In the genomic region with DNA sequence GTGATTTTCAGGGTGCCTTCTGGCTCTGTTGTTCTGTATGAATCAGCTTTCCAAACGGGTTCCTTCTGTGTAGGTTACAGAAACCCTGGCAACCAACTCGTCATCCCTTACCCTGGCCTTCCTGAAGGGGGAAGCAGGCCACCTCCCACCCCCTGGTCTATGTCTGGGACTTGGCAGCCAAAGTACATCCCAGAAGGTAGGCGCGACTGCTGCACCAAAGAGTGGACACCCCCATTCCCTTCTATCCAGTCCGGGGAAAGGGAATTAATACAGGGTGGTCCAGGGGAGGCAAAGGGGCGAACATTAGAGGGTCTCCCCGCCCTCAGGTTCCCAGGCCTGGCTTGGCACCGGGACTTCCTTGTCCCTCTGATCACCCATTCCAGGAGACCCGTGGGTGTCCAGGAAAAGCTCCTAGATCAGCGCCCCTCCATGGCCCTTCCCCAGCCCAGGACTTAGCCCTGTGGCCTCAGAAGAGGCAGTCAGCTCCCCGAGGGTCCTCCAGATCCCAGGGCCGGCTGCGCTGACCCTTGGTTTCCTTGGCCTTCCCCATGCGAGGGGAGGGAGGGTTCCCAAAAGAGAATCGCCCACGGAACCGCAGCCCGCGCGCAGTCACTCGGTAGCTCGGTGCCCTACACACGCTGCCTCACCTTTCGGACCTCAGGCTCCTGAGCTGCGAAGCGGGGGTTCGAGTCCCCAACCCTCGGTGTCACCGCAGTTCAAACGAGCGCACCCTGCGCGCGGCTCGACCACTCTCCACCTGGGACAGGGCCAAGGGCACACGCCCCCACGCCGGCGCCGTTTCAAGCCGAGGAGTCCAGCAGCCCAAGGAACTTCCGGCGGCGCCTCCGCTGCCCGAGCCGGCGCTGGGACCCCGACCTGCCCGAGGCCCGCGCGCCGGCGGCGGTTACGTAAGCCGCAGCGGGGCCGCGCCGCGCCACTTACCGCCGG, we compare ENCODE assay signal across 7 cellular contexts. TPM values are rescaled to one million over a fixed set of nuclear protein-coding genes. Genes with fewer than 3 reads are reported as not detected.
DNase-seq lines count a peak whose midpoint lies in the region; ATAC-seq, FAIRE-seq and TF ChIP-seq lines count a peak whose summit lies in the region.

A gene with protein sequence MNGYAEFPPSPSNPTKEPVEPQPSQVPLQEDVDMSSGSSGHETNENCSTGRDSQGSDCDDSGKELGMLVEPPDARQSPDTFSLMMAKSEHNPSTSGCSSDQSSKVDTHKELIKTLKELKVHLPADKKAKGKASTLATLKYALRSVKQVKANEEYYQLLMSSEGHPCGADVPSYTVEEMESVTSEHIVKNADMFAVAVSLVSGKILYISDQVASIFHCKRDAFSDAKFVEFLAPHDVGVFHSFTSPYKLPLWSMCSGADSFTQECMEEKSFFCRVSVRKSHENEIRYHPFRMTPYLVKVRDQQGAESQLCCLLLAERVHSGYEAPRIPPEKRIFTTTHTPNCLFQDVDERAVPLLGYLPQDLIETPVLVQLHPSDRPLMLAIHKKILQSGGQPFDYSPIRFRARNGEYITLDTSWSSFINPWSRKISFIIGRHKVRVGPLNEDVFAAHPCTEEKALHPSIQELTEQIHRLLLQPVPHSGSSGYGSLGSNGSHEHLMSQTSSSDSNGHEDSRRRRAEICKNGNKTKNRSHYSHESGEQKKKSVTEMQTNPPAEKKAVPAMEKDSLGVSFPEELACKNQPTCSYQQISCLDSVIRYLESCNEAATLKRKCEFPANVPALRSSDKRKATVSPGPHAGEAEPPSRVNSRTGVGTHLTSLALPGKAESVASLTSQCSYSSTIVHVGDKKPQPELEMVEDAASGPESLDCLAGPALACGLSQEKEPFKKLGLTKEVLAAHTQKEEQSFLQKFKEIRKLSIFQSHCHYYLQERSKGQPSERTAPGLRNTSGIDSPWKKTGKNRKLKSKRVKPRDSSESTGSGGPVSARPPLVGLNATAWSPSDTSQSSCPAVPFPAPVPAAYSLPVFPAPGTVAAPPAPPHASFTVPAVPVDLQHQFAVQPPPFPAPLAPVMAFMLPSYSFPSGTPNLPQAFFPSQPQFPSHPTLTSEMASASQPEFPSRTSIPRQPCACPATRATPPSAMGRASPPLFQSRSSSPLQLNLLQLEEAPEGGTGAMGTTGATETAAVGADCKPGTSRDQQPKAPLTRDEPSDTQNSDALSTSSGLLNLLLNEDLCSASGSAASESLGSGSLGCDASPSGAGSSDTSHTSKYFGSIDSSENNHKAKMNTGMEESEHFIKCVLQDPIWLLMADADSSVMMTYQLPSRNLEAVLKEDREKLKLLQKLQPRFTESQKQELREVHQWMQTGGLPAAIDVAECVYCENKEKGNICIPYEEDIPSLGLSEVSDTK (N-terminal part only) (minus strand): TSS at position 909 of the 948 bp plus-strand sequence. CDS start 10,674 bp downstream, outside the sequence.

- H4K5ac ChIP-seq in IMR-90 (ENCODE audit: low read depth, low read length): no peak within 1 kb of the TSS

- H3K4me1 ChIP-seq in IMR-90 (ENCODE audit: control insufficient read depth, insufficient read depth, low read length): peaks cover 23% of the 10 kb centered on the region
- H3K4me1 ChIP-seq in keratinocyte (ENCODE audit: control insufficient read depth, extremely low read depth, insufficient read depth, low read length): peaks cover 54% of the 10 kb centered on the region
- peaks cover 24% of the 10 kb centered on the region for H3K4me1 ChIP-seq in smooth muscle cell (ENCODE audit: low read depth)

- H3K14ac ChIP-seq in IMR-90 (replicated peaks; ENCODE audit: low read depth, low read length): peak within 1 kb of the TSS; percentile 42; the same call in 1 of the 2 replicates

- H2BK120ac ChIP-seq in IMR-90 (ENCODE audit: low read depth, low read length): peak within 1 kb of the TSS; percentile 22; the same call in 1 of the 2 replicates

- no peaks in the 10 kb centered on the region for H3K36me3 ChIP-seq in IMR-90 (ENCODE audit: control insufficient read depth, insufficient read depth, low read length)
- peaks cover 0 to 5% of the 10 kb centered on the region in 2 experiments for H3K36me3 ChIP-seq in keratinocyte (ENCODE audit: control insufficient read depth in 2 of 2, extremely low read depth in 1 of 2, insufficient read depth in 2 of 2, low read length in 2 of 2)
- no peaks in the 10 kb centered on the region for H3K36me3 ChIP-seq in smooth muscle cell (ENCODE audit: low read depth)

- H3K27ac ChIP-seq in IMR-90 (ENCODE audit: insufficient read depth, low read length) (peak within 1 kb of the TSS; percentile 40), keratinocyte (ENCODE audit: control insufficient read depth, insufficient read depth, low read length) (peak within 1 kb of the TSS; percentile 98), smooth muscle cell (ENCODE audit: low read depth) (peak within 1 kb of the TSS; percentile 96)

- peak within 1 kb of the TSS; percentile 79 for H3K4ac ChIP-seq in IMR-90 (ENCODE audit: low read depth, low read length)

- H3K9me3 ChIP-seq in IMR-90 (ENCODE audit: control insufficient read depth, insufficient read depth, low read length) (no peaks in the 10 kb centered on the region), keratinocyte (ENCODE audit: control insufficient read depth, low read depth, low read length) (no peaks in the 10 kb centered on the region), smooth muscle cell (replicated peaks; ENCODE audit: low read depth) (no peaks in the 10 kb centered on the region)

- H3K79me1 ChIP-seq in IMR-90 (ENCODE audit: low read depth in 1 of 2, low read length in 2 of 2): peaks cover 20 to 48% of the 10 kb centered on the region in 2 experiments

- H4K20me1 ChIP-seq in IMR-90 (ENCODE audit: insufficient read depth, low read length) (no peaks in the 10 kb centered on the region; the same call in 1 of the 2 replicates), keratinocyte (ENCODE audit: control insufficient read depth, extremely low read depth, insufficient read depth, low read length) (no peaks in the 10 kb centered on the region), smooth muscle cell (ENCODE audit: low read depth) (peaks cover 20% of the 10 kb centered on the region)

- H3K27me3 ChIP-seq in IMR-90 (ENCODE audit: control insufficient read depth, insufficient read depth, low read length): no peaks in the 10 kb centered on the region
- H3K27me3 ChIP-seq in keratinocyte (ENCODE audit: control insufficient read depth, extremely low read depth, insufficient read depth, low read length): no peaks in the 10 kb centered on the region
- peaks cover under 1% of the 10 kb centered on the region for H3K27me3 ChIP-seq in smooth muscle cell (ENCODE audit: low read depth)

- ATAC-seq in GM21526 (IDR thresholded peaks at IDR 0.05; ENCODE audit: low FRiP score, unreplicated experiment) (peak; percentile 21), IMR-90 (ENCODE audit: low read depth) (peak; percentile 52)

- intact Hi-C loops in IMR-90 (cut with micrococcal nuclease): loop anchor here (1.0 to 10.0 kb wide), 3 partner anchors 32 to 613 kb away; a partner anchor contains a TSS
- intact Hi-C loops in T-helper 2 cell treated with Interferon-gamma antibody and Interleukin-4, amounts not matched to agents 100 ng/mL and 5 ng/mL, for 36 hours (cut with micrococcal nuclease): loop anchor here (1.0 to 5.0 kb wide), 8 partner anchors 32 to 1114 kb away; a partner anchor contains a TSS

- H3K23ac ChIP-seq in IMR-90 (ENCODE audit: low read depth, low read length): peak within 1 kb of the TSS; percentile 53

- H3K79me2 ChIP-seq in keratinocyte (ENCODE audit: control insufficient read depth, insufficient read depth, low read length): peaks cover 17% of the 10 kb centered on the region
- peaks cover 25% of the 10 kb centered on the region for H3K79me2 ChIP-seq in smooth muscle cell (ENCODE audit: low read depth)

- H3K56ac ChIP-seq in IMR-90 (ENCODE audit: extremely low read depth, insufficient read depth, low read length): no peak within 1 kb of the TSS

- H4K8ac ChIP-seq in IMR-90 (ENCODE audit: low read depth in 2 of 2, low read length in 2 of 2): peak within 1 kb of the TSS in 1 of 2 experiments; percentile 66; a peak in 2 of 4 replicates

- FAIRE-seq in keratinocyte (lab: Jason Lieb, UNC): peak; percentile 71

- H2BK5ac ChIP-seq in IMR-90 (ENCODE audit: low read depth, low read length, poor library complexity, severe bottlenecking): peak within 1 kb of the TSS; percentile 39

- CTCF ChIA-PET in IMR-90 (lab: Yijun Ruan, JAX): interaction anchor here (0.6 kb wide), 1 partner anchor 225 kb away, joined by 3 read pairs; no protein-coding TSS in a partner anchor

- DNase-seq in GM04503 (ENCODE audit: low read depth) (peak; percentile 83), IMR-90 (peak; percentile 90), keratinocyte (ENCODE audit: low read depth, low spot score) (no peak), smooth muscle cell (lab: John Stamatoyannopoulos, UW; ENCODE audit: unreplicated experiment) (peak; percentile 30)
- DNase-seq in central memory CD4-positive, alpha-beta T cell: peak; percentile 31

- H2AK5ac ChIP-seq in IMR-90 (ENCODE audit: low read depth, low read length): no peak within 1 kb of the TSS; the same call in 1 of the 2 replicates

- peak within 1 kb of the TSS; percentile 76 for H3K9ac ChIP-seq in IMR-90 (ENCODE audit: low read depth, low read length)
- H3K9ac ChIP-seq in keratinocyte (ENCODE audit: control insufficient read depth, extremely low read depth, insufficient read depth, low read length): peak within 1 kb of the TSS; percentile 98
- H3K9ac ChIP-seq in smooth muscle cell (ENCODE audit: low read depth): peak within 1 kb of the TSS; percentile 99

- H2AK9ac ChIP-seq in IMR-90 (replicated peaks; ENCODE audit: low read depth, low read length, poor library complexity): peak within 1 kb of the TSS; percentile 88

- H2BK15ac ChIP-seq in IMR-90 (ENCODE audit: low read depth, low read length): 0 out of 3 replicates have a peak within 1 kb of the TSS, but pooled peaks have one; percentile 7

- dilution Hi-C loops in IMR-90 (cut with HindIII; ENCODE audit: low sequenced_read_pairs, unreplicated experiment): no loop called here
- dilution Hi-C loops in keratinocyte (cut with MboI; ENCODE audit: extremely low pct_ligation_motif_present, low sequenced_read_pairs): no loop called here

- H3K9me1 ChIP-seq in IMR-90 (ENCODE audit: insufficient read depth, low read length): peaks cover 14% of the 10 kb centered on the region
- no peaks in the 10 kb centered on the region for H3K9me1 ChIP-seq in keratinocyte (ENCODE audit: control insufficient read depth, extremely low read depth, insufficient read depth, low read length)

- 2% methylated on average over 37 of the region's 65 CpGs; no CpG with 5 or more reads in 1 of the 2 experiments for WGBS in IMR-90 (ENCODE audit: extremely low coverage in 2 of 2, insufficient read length in 1 of 2), 2 experiments
- 9% methylated on average over 52 of the region's 65 CpGs for WGBS in smooth muscle cell (ENCODE audit: low lambda C conversion rate)

- in situ Hi-C loops in IMR-90 (cut with MboI; ENCODE audit: low sequenced_read_pairs): no loop called here

- POLR2A ChIA-PET in IMR-90 (lab: Charles Lee; ENCODE audit: unreplicated experiment): interaction anchor here (0.5 kb wide), 1 partner anchor 50 kb away, joined by 3 read pairs; no protein-coding TSS in a partner anchor

- H3K18ac ChIP-seq in IMR-90 (ENCODE audit: low read depth, low read length): no peak within 1 kb of the TSS; the same call in 1 of the 2 replicates

- TF ChIP-seq CTCF in IMR-90 (conservative IDR thresholded peaks at IDR 0.05; ENCODE audit: low read depth, low read length): no peak; the same call in 1 of the 2 replicates
- peak; percentile 7 to 36 (median 34) for TF ChIP-seq CTCF in keratinocyte (optimal IDR thresholded peaks at IDR 0.05 in 1 of 3, IDR thresholded peaks at IDR 0.05 in 1 of 3, conservative IDR thresholded peaks at IDR 0.05 in 1 of 3; ENCODE audit: extremely low read depth in 1 of 3, insufficient read depth in 2 of 3, low read length in 3 of 3)
- no peak for TF ChIP-seq CTCF in smooth muscle cell (IDR thresholded peaks at IDR 0.05; ENCODE audit: borderline replicate concordance, insufficient read depth, poor library complexity, severe bottlenecking)

- BruUV-seq in IMR-90 (replicated peaks; lab: Mats Ljungman, UMichigan): no TSS peak

- H4K91ac ChIP-seq in IMR-90 (ENCODE audit: insufficient read depth, low read depth, low read length): peak within 1 kb of the TSS; percentile 11; the same call in 1 of the 2 replicates

- H3K4me3 ChIP-seq in IMR-90 (ENCODE audit: insufficient read depth, low read depth, low read length): peak within 1 kb of the TSS; percentile 69
- peak within 1 kb of the TSS; percentile 65 to 80 (median 74) for H3K4me3 ChIP-seq in keratinocyte (ENCODE audit: control insufficient read depth in 2 of 3, extremely low read depth in 1 of 3, insufficient read depth in 2 of 3, low read depth in 1 of 3, low read length in 3 of 3)
- peak within 1 kb of the TSS; percentile 83 for H3K4me3 ChIP-seq in smooth muscle cell

- H3K4me2 ChIP-seq in IMR-90 (ENCODE audit: low read depth, low read length) (peak within 1 kb of the TSS; percentile 81), keratinocyte (ENCODE audit: control insufficient read depth, extremely low read depth, insufficient read depth, low read depth, low read length) (peak within 1 kb of the TSS; percentile 90), smooth muscle cell (peak within 1 kb of the TSS; percentile 93)

- TF ChIP-seq RAD21 in IMR-90 (IDR thresholded peaks at IDR 0.05; ENCODE audit: low read length): peak; percentile 9; the same call in 1 of the 2 replicates

- H2AFZ ChIP-seq in IMR-90 (replicated peaks; ENCODE audit: low read length, poor library complexity) (peak within 1 kb of the TSS; percentile 92), keratinocyte (ENCODE audit: control insufficient read depth, low read length) (no peak within 1 kb of the TSS), smooth muscle cell (ENCODE audit: low read depth) (peak within 1 kb of the TSS; percentile 85)

- H3F3A ChIP-seq in smooth muscle cell (ENCODE audit: low read depth): peaks cover 9% of the 10 kb centered on the region

- H2BK20ac ChIP-seq in IMR-90 (ENCODE audit: low read depth, low read length): no peak within 1 kb of the TSS

- peak; percentile 90 for TF ChIP-seq POLR2A in IMR-90 (IDR thresholded peaks at IDR 0.05; ENCODE audit: low read depth, low read length)

RNA-seq across cellular contexts. Expression of the gene that starts here (rescaled TPM):
- total RNA-seq in IMR-90 (2012; rRNA removed) (2.8 and 3.2 TPM in 2 replicates), smooth muscle cell (5.0 and 9.7 TPM in 2 replicates)
- polyA plus RNA-seq in IMR-90 (2012; rRNA removed) (1.7 and 2.1 TPM in 2 replicates), keratinocyte (0.68 to 2.0 TPM (median 1.6 TPM) in 3 replicates), smooth muscle cell (3.5 and 7.9 TPM in 2 replicates)
- 0.60 and 0.80 TPM in 2 replicates for polyA plus RNA-seq in IMR-90 (2012; cell fraction: cytosol; rRNA removed)
- 4.5 and 5.2 TPM in 2 replicates for polyA plus RNA-seq in IMR-90 (2012; cell fraction: nucleus; rRNA removed; ENCODE audit: low replicate concordance)
- total RNA-seq in T-helper 2 cell treated with Interferon-gamma antibody and Interleukin-4, amounts not matched to agents 100 ng/mL and 5 ng/mL, for 36 hours: 17.6 and 19.4 TPM in 2 replicates
- polyA plus RNA-seq in keratinocyte (2011; ENCODE audit: low read depth): 3.1 TPM
- polyA plus RNA-seq in keratinocyte (2011; cell fraction: cytosol; rRNA removed): 0.69 and 0.90 TPM in 2 replicates
- 4.1 and 5.4 TPM in 2 replicates for polyA plus RNA-seq in keratinocyte (2011; cell fraction: nucleus; rRNA removed)
- polyA plus RNA-seq in keratinocyte (2012; ENCODE audit: low replicate concordance): 1.9 and 2.4 TPM in 2 replicates
- 2.6 to 6.8 TPM (median 3.8 TPM) in 3 replicates for polyA minus RNA-seq in keratinocyte
- 0.96 TPM for polyA minus RNA-seq in keratinocyte (2011; cell fraction: cytosol; rRNA and poly(A)+ RNA removed)
- polyA minus RNA-seq in keratinocyte (2011; cell fraction: nucleus; rRNA and poly(A)+ RNA removed): 3.4 and 8.0 TPM in 2 replicates

Comparison
In these comparisons a context has a peak if more than half of its experiments do, and no peak if none do; other contexts are left out.
1. H3K27ac ChIP-seq: peak in every context shown above with its lines; median percentile 98 in keratinocyte; 96 in smooth muscle cell; 40 in IMR-90.
2. CTCF ChIP-seq: peak in keratinocyte (3 of 3); none in IMR-90 (single experiment) and smooth muscle cell (single experiment).
3. Peak in every context shown above with its lines, with median percentiles within 50 percentile points of each other: H3K4me2 ChIP-seq, H3K4me3 ChIP-seq and H3K9ac ChIP-seq.